8 cellular contexts compared by ENCODE assay signal in the genomic region with DNA sequence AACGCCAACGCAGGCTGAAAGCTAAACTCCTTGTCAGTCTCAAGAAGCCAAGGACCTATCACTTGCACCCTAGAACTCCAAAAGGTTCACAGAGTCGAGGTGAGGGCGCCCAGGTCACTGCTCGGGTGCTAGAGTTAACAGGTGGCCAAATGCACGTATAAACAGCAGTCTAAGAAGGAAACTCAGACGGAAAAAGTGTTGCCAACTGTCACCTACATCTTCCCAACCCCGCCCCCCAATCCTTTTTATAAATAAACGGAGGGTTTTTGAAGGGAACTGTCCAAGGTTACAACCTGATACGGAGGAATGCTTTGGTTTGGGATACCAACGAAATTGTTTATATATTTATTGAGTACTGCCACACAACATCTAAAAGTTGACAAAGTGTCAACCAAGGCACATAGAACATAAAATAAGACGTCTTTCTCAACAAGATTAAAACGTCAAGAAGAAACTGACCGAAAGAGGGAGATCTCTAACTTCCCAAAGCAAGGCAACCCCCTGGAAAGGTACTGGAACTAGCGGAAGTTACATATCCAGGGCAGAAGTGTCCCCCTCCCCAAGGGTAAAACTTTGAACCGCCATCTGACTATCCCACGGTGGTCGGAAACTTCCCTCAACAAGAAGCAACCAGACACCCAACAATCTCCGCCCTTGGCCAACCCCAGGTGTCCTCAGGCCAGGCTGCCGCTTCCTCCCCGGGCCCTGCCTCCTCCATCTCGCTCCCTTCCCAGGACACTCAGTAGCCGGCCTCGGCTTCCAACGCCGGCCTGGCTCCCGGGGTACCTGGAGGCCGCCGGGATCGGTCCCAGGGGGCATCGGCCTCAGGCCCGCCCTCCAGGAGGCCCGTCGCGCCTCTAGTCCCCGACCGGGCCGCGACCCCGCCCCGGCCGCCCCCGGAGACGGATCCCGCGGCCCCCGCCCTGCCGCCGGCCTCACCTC. TPM values are rescaled to one million over a fixed set of nuclear protein-coding genes. Genes with fewer than 3 reads are reported as not detected.
DNase-seq lines count a peak whose midpoint lies in the region; ATAC-seq and TF ChIP-seq lines count a peak whose summit lies in the region.

No MANE protein-coding gene starts in this region.

- H3K4me1 ChIP-seq in body of pancreas, result peaks cover 51% of the 10 kb centered on the region

- 0 to 1% methylated on average over 22 to 48 of the region's 49 CpGs for WGBS in body of pancreas, 2 donors

- DNase-seq in DMS53 (lab: John Stamatoyannopoulos, UW) (peak; percentile 81), HT-29 (ENCODE audit: low spot score) (peak; percentile 60), T-helper 2 cell (peak; percentile 10 to 58 (median 19)), body of pancreas (peak; percentile 48 to 69 (median 57)), hypothalamus (lab: John Stamatoyannopoulos, UW) (peak in 29 of 51 donors; percentile 4 to 57 (median 36)), retinal pigment epithelial cell (ENCODE audit: low read depth) (no peak), NCI-H2107 (lab: John Stamatoyannopoulos, UW) (no peak)

- ATAC-seq in GM21367 (IDR thresholded peaks at IDR 0.05; ENCODE audit: unreplicated experiment) (peak; percentile 20), body of pancreas (no peak)

- TF ChIP-seq POLR2A in body of pancreas (IDR thresholded peaks at IDR 0.05), result peak in 2 of 3 donors; percentile 60 to 69

- H3K9me3 ChIP-seq in body of pancreas, result no peaks in the 10 kb centered on the region

- intact Hi-C loops in body of pancreas (cut with DNase I), result no loop called here

- H3K27ac ChIP-seq in body of pancreas, result peak overlapping the region; percentile 94 to 100 (median 98)

- peak in 3 of 7 experiments; percentile 16 to 33 (median 28) for TF ChIP-seq CTCF in body of pancreas (IDR thresholded peaks at IDR 0.05)
- TF ChIP-seq CTCF in retinal pigment epithelial cell (conservative IDR thresholded peaks at IDR 0.05; ENCODE audit: low read depth, low read length), result peak; percentile 50

- H3K27me3 ChIP-seq in body of pancreas, result no peaks in the 10 kb centered on the region

- H3K4me3 ChIP-seq in body of pancreas (peak overlapping the region; percentile 83 to 89), retinal pigment epithelial cell (ENCODE audit: low read length) (peak overlapping the region; percentile 95)

- no peaks in the 10 kb centered on the region for H3K36me3 ChIP-seq in body of pancreas (replicated peaks in 1 of 2; ENCODE audit: insufficient read depth in 1 of 2, low read depth in 2 of 2)

RNA-seq across cellular contexts. Expression of a gene that starts 1.0 kb away (rescaled TPM):
- 25.9 and 27.0 TPM in 2 replicates for total RNA-seq in HT-29 (2014; rRNA removed; shearing (Covaris generic))
- total RNA-seq in body of pancreas, result 10 to 100 TPM; 49.8 to 76.8 TPM

RNA-seq across cellular contexts. Expression of a gene that starts 33.7 kb away (rescaled TPM):
- 237 and 256 TPM in 2 replicates for total RNA-seq in HT-29 (2014; rRNA removed; shearing (Covaris generic))
- 10 to 100 TPM; 17.5 to 27.2 TPM for total RNA-seq in body of pancreas

RNA-seq across cellular contexts. Expression of a gene that starts 46.5 kb away (rescaled TPM):
- 838 and 869 TPM in 2 replicates for total RNA-seq in HT-29 (2014; rRNA removed; shearing (Covaris generic))
- 100 to 1,000 TPM; 108 to 172 TPM for total RNA-seq in body of pancreas

Comparison
In these comparisons a context has a peak if more than half of its experiments do, and no peak if none do; other contexts are left out.
1. DNase-seq: peak in DMS53 (single experiment), HT-29 (single experiment), T-helper 2 cell (5 of 5), body of pancreas (4 of 4) and hypothalamus (29 of 51); none in retinal pigment epithelial cell (single experiment) and NCI-H2107 (single experiment).